Comparison of ENCODE assay signal across 28 cellular contexts in genomic region chr10:105466521-105466920, GRCh38.
"Had no signal": no experiment of that assay in that cellular context is flagged by ENCODE, and none has a peak within 500 bp of the region (broad histone marks: within the 10 kb centered on the region; RNA-seq: fewer than 3 reads in every experiment).

No MANE protein-coding gene starts in this region.

- H3K27me3 Mint-ChIP-seq: stimulated activated memory B cell treated with anti-CD40 and anti-IgM and Interleukin-4, amounts not matched to agents 10 μg/mL and 1 μg/mL and 100 μg/mL, for 72 hours; stimulated activated naive B cell treated with anti-CD40 and anti-IgM and Interleukin-4, amounts not matched to agents 10 μg/mL and 1 μg/mL and 100 μg/mL, for 72 hours; stimulated activated naive CD8-positive, alpha-beta T cell treated with anti-CD3 and anti-CD28 coated beads, Interleukin-15, amount 100 ng/mL, for 72 hours; stimulated activated naive CD8-positive, alpha-beta T cell treated with anti-CD3 and anti-CD28 coated beads, Interleukin-15, Interleukin-2, amounts not matched to agents 100 ng/mL and 50 ng/mL, for 24 hours had no signal

- H3K4me1 ChIP-seq: stomach, suprapubic skin, testis, thyroid gland, tibial artery, tibial nerve, transverse colon, upper lobe of left lung, upper lobe of right lung, uterus, vagina had no signal

- H3K27ac ChIP-seq: stomach, suprapubic skin, testis, thoracic aorta, thyroid gland, tibial artery, tibial nerve, transverse colon, upper lobe of left lung, upper lobe of right lung, uterus, vagina had no signal

- H3K4me1 Mint-ChIP-seq: stimulated activated effector memory CD8-positive, alpha-beta T cell treated with anti-CD3 and anti-CD28 coated beads, Interleukin-12 subunit alpha, Interleukin-12 subunit beta, amount 100 ng/mL, for 72 hours; stimulated activated memory B cell treated with anti-CD40 and anti-IgM and Interleukin-4, amounts not matched to agents 10 μg/mL and 1 μg/mL and 100 μg/mL, for 72 hours; stimulated activated naive B cell treated with anti-CD40 and anti-IgM and Interleukin-4, amounts not matched to agents 10 μg/mL and 1 μg/mL and 100 μg/mL, for 72 hours; stimulated activated naive CD8-positive, alpha-beta T cell treated with anti-CD3 and anti-CD28 coated beads, Interleukin-15, amount 100 ng/mL, for 72 hours had no signal

- H3K27ac Mint-ChIP-seq: stimulated activated effector memory CD8-positive, alpha-beta T cell treated with anti-CD3 and anti-CD28 coated beads, Interleukin-12 subunit alpha, Interleukin-12 subunit beta, amount 100 ng/mL, for 72 hours; stimulated activated memory B cell treated with anti-CD40 and anti-IgM and Interleukin-4, amounts not matched to agents 10 μg/mL and 1 μg/mL and 100 μg/mL, for 72 hours; stimulated activated naive B cell treated with anti-CD40 and anti-IgM and Interleukin-4, amounts not matched to agents 10 μg/mL and 1 μg/mL and 100 μg/mL, for 72 hours; stimulated activated naive CD8-positive, alpha-beta T cell treated with anti-CD3 and anti-CD28 coated beads, Interleukin-15, amount 100 ng/mL, for 72 hours; stimulated activated naive CD8-positive, alpha-beta T cell treated with anti-CD3 and anti-CD28 coated beads, Interleukin-15, Interleukin-2, amounts not matched to agents 100 ng/mL and 50 ng/mL, for 24 hours; type B pancreatic cell had no signal

- H3K9me3 Mint-ChIP-seq: type B pancreatic cell had no signal

- DNase-seq: stimulated activated CD4-positive, alpha-beta T cell treated with anti-CD3 and anti-CD28 coated beads, Interleukin-2, amount 100 ng/mL, for 48 hours; stimulated activated CD4-positive, alpha-beta T cell treated with anti-CD3 and anti-CD28 coated beads, Interleukin-4, amount 100 ng/mL, for 1 hour; stimulated activated CD4-positive, alpha-beta T cell treated with anti-CD3 and anti-CD28 coated beads, Interleukin-4, amount 100 ng/mL, for 24 hours; stimulated activated CD4-positive, alpha-beta T cell treated with anti-CD3 and anti-CD28 coated beads, Interleukin-4, amount 100 ng/mL, for 4 hours; stimulated activated CD8-positive, alpha-beta memory T cell treated with anti-CD3 and anti-CD28 coated beads, Interleukin-4, amount 100 ng/mL, for 48 hours; stimulated activated naive B cell treated with anti-CD40 and anti-IgM and Interleukin-4, amounts not matched to agents 10 μg/mL and 1 μg/mL and 100 μg/mL, for 72 hours; stimulated activated naive CD4-positive, alpha-beta T cell; stimulated activated naive CD4-positive, alpha-beta T cell treated with Interleukin-2 at 50 U/mL for 16 hours; stimulated activated naive CD8-positive, alpha-beta T cell treated with anti-CD3 and anti-CD28 coated beads, Interleukin-15, amount 100 ng/mL, for 72 hours; stimulated activated naive CD8-positive, alpha-beta T cell treated with anti-CD3 and anti-CD28 coated beads, Interleukin-15, Interleukin-2, amounts not matched to agents 100 U/mL and 50 U/mL, for 24 hours; stomach; substantia nigra; testis; thyroid gland; tibial artery; transverse colon; trophoblast cell; upper lobe of left lung; upper lobe of right lung; uterus had no signal

- H3K36me3 Mint-ChIP-seq: stimulated activated effector memory CD8-positive, alpha-beta T cell treated with anti-CD3 and anti-CD28 coated beads, Interleukin-12 subunit alpha, Interleukin-12 subunit beta, amount 100 ng/mL, for 72 hours; stimulated activated memory B cell treated with anti-CD40 and anti-IgM and Interleukin-4, amounts not matched to agents 10 μg/mL and 1 μg/mL and 100 μg/mL, for 72 hours; stimulated activated naive B cell treated with anti-CD40 and anti-IgM and Interleukin-4, amounts not matched to agents 10 μg/mL and 1 μg/mL and 100 μg/mL, for 72 hours; type B pancreatic cell had no signal

- H3K4me3 Mint-ChIP-seq: stimulated activated effector memory CD8-positive, alpha-beta T cell treated with anti-CD3 and anti-CD28 coated beads, Interleukin-12 subunit alpha, Interleukin-12 subunit beta, amount 100 ng/mL, for 72 hours; stimulated activated memory B cell treated with anti-CD40 and anti-IgM and Interleukin-4, amounts not matched to agents 10 μg/mL and 1 μg/mL and 100 μg/mL, for 72 hours; stimulated activated naive B cell treated with anti-CD40 and anti-IgM and Interleukin-4, amounts not matched to agents 10 μg/mL and 1 μg/mL and 100 μg/mL, for 72 hours; stimulated activated naive CD8-positive, alpha-beta T cell treated with anti-CD3 and anti-CD28 coated beads, Interleukin-15, amount 100 ng/mL, for 72 hours; stimulated activated naive CD8-positive, alpha-beta T cell treated with anti-CD3 and anti-CD28 coated beads, Interleukin-15, Interleukin-2, amounts not matched to agents 100 ng/mL and 50 ng/mL, for 24 hours; type B pancreatic cell had no signal

- H3K9me3 ChIP-seq: suprapubic skin, testis, thoracic aorta, thyroid gland, tibial artery, transverse colon, upper lobe of left lung, upper lobe of right lung, uterus, vagina had no signal

- H3K27me3 ChIP-seq: stomach, suprapubic skin, testis, thyroid gland, tibial artery, tibial nerve, transverse colon, upper lobe of left lung, upper lobe of right lung, uterus, vagina had no signal

- H3K4me3 ChIP-seq: stomach, suprapubic skin, testis, thoracic aorta, thyroid gland, tibial artery, tibial nerve, transverse colon, upper lobe of left lung, upper lobe of right lung, uterus, vagina had no signal

- H3K36me3 ChIP-seq: stomach, suprapubic skin, thoracic aorta, thyroid gland, tibial artery, tibial nerve, transverse colon, upper lobe of left lung, upper lobe of right lung, uterus, vagina had no signal

- ATAC-seq: stimulated activated effector memory CD8-positive, alpha-beta T cell treated with anti-CD3 and anti-CD28 coated beads, Interleukin-12 subunit alpha, Interleukin-12 subunit beta, amount 100 ng/mL, for 72 hours; stimulated activated memory B cell treated with anti-CD40 and anti-IgM and Interleukin-4, amounts not matched to agents 10 μg/mL and 1 μg/mL and 100 μg/mL, for 72 hours; stimulated activated naive B cell treated with anti-CD40 and anti-IgM and Interleukin-4, amounts not matched to agents 10 μg/mL and 1 μg/mL and 100 μg/mL, for 72 hours; stimulated activated naive CD8-positive, alpha-beta T cell treated with anti-CD3 and anti-CD28 coated beads, Interleukin-15, amount 100 ng/mL, for 72 hours; stimulated activated naive CD8-positive, alpha-beta T cell treated with anti-CD3 and anti-CD28 coated beads, Interleukin-15, Interleukin-2, amounts not matched to agents 100 U/mL and 50 U/mL, for 24 hours; upper lobe of right lung had no signal
